ENCODE assay signal across 22 cellular contexts in the genomic region with DNA sequence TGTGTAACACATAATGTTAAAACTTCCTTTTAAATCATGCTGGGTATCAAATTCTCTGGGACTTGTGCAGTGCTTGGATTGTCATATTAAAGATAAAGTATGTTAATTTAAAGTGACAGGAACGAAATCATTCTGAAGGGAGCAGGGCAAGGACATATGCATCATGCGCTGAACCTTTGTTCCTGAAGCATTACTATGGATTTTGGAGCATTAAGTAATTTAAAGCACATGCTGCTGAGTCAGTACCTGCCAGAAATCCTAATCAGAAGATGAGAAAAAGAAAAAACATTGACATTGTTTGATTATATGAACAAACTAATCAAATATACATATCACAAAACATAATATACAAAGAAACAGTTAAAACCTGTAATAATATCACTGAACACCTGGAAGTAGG.
"Had no signal": no experiment of that assay in that cellular context is flagged by ENCODE, and none has a peak within 500 bp of the region (broad histone marks: within the 10 kb centered on the region; RNA-seq: fewer than 3 reads in every experiment).

No MANE protein-coding gene starts in this region.

- H3K27ac Mint-ChIP-seq: activated naive CD8-positive, alpha-beta T cell; activated T-cell treated with anti-CD3 and anti-CD28 coated beads, Interleukin-2, amount 50 U/mL, for 24 hours; activated T-helper 17 cell treated with anti-CD3 and anti-CD28 coated beads, Interleukin-2, amount 50 U/mL, for 72 hours; naive thymus-derived CD8-positive, alpha-beta T cell; stimulated activated naive CD8-positive, alpha-beta T cell treated with anti-CD3 and anti-CD28 coated beads, Interleukin-15, Interleukin-2, amounts not matched to agents 100 ng/mL and 50 ng/mL, for 24 hours; T-cell had no signal

- H3K36me3 ChIP-seq: ovary, prostate gland, thyroid gland had no signal

- H3K4me3 Mint-ChIP-seq: activated naive CD8-positive, alpha-beta T cell; activated T-cell treated with anti-CD3 and anti-CD28 coated beads, Interleukin-2, amount 50 U/mL, for 24 hours; activated T-helper 17 cell treated with anti-CD3 and anti-CD28 coated beads, Interleukin-2, amount 50 U/mL, for 72 hours; naive thymus-derived CD8-positive, alpha-beta T cell; stimulated activated naive CD8-positive, alpha-beta T cell treated with anti-CD3 and anti-CD28 coated beads, Interleukin-15, Interleukin-2, amounts not matched to agents 100 ng/mL and 50 ng/mL, for 24 hours; T-cell had no signal

- FAIRE-seq: astrocyte, colon, TTC549 had no signal

- H3K4me3 ChIP-seq: dorsolateral prefrontal cortex, lung, ovary, prostate gland, thyroid gland had no signal

- H3K27ac ChIP-seq: dorsolateral prefrontal cortex, epithelial cell of prostate, foreskin keratinocyte, ovary, prostate gland, thyroid gland had no signal

- H3K9me3 Mint-ChIP-seq: activated T-cell treated with anti-CD3 and anti-CD28 coated beads, Interleukin-2, amount 50 U/mL, for 24 hours; activated T-helper 17 cell treated with anti-CD3 and anti-CD28 coated beads, Interleukin-2, amount 50 U/mL, for 72 hours; naive thymus-derived CD8-positive, alpha-beta T cell; stimulated activated naive CD8-positive, alpha-beta T cell treated with anti-CD3 and anti-CD28 coated beads, Interleukin-15, Interleukin-2, amounts not matched to agents 100 ng/mL and 50 ng/mL, for 24 hours; T-cell had no signal

- H3K4me1 ChIP-seq: foreskin keratinocyte, prostate gland, thyroid gland had no signal

- H3K9me3 ChIP-seq: ovary, prostate gland, thyroid gland had no signal

- H3K27me3 ChIP-seq: dorsolateral prefrontal cortex, foreskin keratinocyte, ovary, thyroid gland had no signal

- H3K4me1 Mint-ChIP-seq: activated T-helper 17 cell treated with anti-CD3 and anti-CD28 coated beads, Interleukin-2, amount 50 U/mL, for 72 hours; naive thymus-derived CD8-positive, alpha-beta T cell; T-cell had no signal

- H3K27me3 Mint-ChIP-seq: activated naive CD8-positive, alpha-beta T cell; activated T-cell treated with anti-CD3 and anti-CD28 coated beads, Interleukin-2, amount 50 U/mL, for 24 hours; activated T-helper 17 cell treated with anti-CD3 and anti-CD28 coated beads, Interleukin-2, amount 50 U/mL, for 72 hours; naive thymus-derived CD8-positive, alpha-beta T cell; stimulated activated naive CD8-positive, alpha-beta T cell treated with anti-CD3 and anti-CD28 coated beads, Interleukin-15, Interleukin-2, amounts not matched to agents 100 ng/mL and 50 ng/mL, for 24 hours; T-cell had no signal

- DNase-seq: activated CD4-positive, alpha-beta T cell treated with anti-CD3 and anti-CD28 coated beads for 1 hour; activated CD4-positive, alpha-beta T cell treated with anti-CD3 and anti-CD28 coated beads, Interleukin-2, amount 50 U/mL, for 1 hour; activated T-cell treated with anti-CD3 and anti-CD28 coated beads, Interleukin-2, amount 50 U/mL, for 24 hours; central memory CD4-positive, alpha-beta T cell; dorsolateral prefrontal cortex; naive thymus-derived CD8-positive, alpha-beta T cell; ovary; right cardiac atrium; stimulated activated CD4-positive, alpha-beta T cell treated with anti-CD3 and anti-CD28 coated beads, Interleukin-12 subunit alpha, Interleukin-12 subunit beta, amount 100 ng/mL, for 4 hours; substantia nigra; T-cell; thyroid gland had no signal
